Comparison of ENCODE assay signal across 27 cellular contexts in the genomic region with DNA sequence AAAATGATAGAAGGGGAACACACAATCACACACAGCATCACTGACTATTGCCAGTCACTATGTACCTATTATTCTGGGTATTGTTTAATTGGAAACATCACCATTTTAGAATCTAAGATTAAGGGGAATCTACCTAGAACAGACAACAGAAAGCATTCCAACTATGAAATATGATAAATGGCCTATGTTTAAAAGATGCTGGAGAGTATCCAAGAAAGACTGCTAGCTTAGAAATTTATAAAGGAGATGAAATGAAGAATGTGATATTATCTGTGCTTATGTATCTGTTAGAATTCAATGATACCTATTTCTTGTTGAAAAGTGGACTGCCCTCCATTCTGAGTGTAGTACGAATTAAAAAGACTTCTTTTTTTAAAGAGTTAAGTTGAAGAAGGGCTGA. TPM values are rescaled to one million over a fixed set of nuclear protein-coding genes. Genes with fewer than 3 reads are reported as not detected.
"Had no signal": no experiment of that assay in that cellular context is flagged by ENCODE, and none has a peak within 500 bp of the region (broad histone marks: within the 10 kb centered on the region; RNA-seq: fewer than 3 reads in every experiment).

No MANE protein-coding gene starts in this region.

- H3K27me3 ChIP-seq: right lobe of liver, tibial artery had no signal

- H3K4me1 Mint-ChIP-seq: nephron progenitor cell; stimulated activated naive CD8-positive, alpha-beta T cell treated with anti-CD3 and anti-CD28 coated beads, Interleukin-15, amount 100 ng/mL, for 72 hours; WTC11 had no signal

- ATAC-seq: activated CD4-positive, alpha-beta T cell treated with anti-CD3 and anti-CD28 coated beads for 36 hours; activated naive CD8-positive, alpha-beta T cell treated with anti-CD3 and anti-CD28 coated beads, Interleukin-2, amount 50 U/mL, for 24 hours; left ventricle myocardium superior; right lobe of liver; stimulated activated effector memory CD8-positive, alpha-beta T cell treated with anti-CD3 and anti-CD28 coated beads, Interleukin-12 subunit alpha, Interleukin-12 subunit beta, amount 100 ng/mL, for 72 hours; stimulated activated naive CD8-positive, alpha-beta T cell treated with anti-CD3 and anti-CD28 coated beads, Interleukin-15, amount 100 ng/mL, for 72 hours; WTC11 had no signal

- H3K27ac Mint-ChIP-seq: activated CD4-positive, alpha-beta T cell treated with anti-CD3 and anti-CD28 coated beads for 36 hours; activated naive CD4-positive, alpha-beta T cell treated with anti-CD3 and anti-CD28 coated beads for 36 hours; activated naive CD8-positive, alpha-beta T cell treated with anti-CD3 and anti-CD28 coated beads, Interleukin-2, amount 50 U/mL, for 24 hours; nephron progenitor cell; stimulated activated effector memory CD8-positive, alpha-beta T cell treated with anti-CD3 and anti-CD28 coated beads, Interleukin-12 subunit alpha, Interleukin-12 subunit beta, amount 100 ng/mL, for 72 hours; stimulated activated naive CD8-positive, alpha-beta T cell treated with anti-CD3 and anti-CD28 coated beads, Interleukin-15, amount 100 ng/mL, for 72 hours; WTC11 had no signal

- H3K27ac ChIP-seq: right lobe of liver, tibial artery had no signal

- H3K9me3 Mint-ChIP-seq: activated naive CD4-positive, alpha-beta T cell treated with anti-CD3 and anti-CD28 coated beads for 36 hours; activated naive CD8-positive, alpha-beta T cell treated with anti-CD3 and anti-CD28 coated beads, Interleukin-2, amount 50 U/mL, for 24 hours; nephron progenitor cell; stimulated activated effector memory CD8-positive, alpha-beta T cell treated with anti-CD3 and anti-CD28 coated beads, Interleukin-12 subunit alpha, Interleukin-12 subunit beta, amount 100 ng/mL, for 72 hours; stimulated activated naive CD8-positive, alpha-beta T cell treated with anti-CD3 and anti-CD28 coated beads, Interleukin-15, amount 100 ng/mL, for 72 hours; WTC11 had no signal

- H3K4me3 ChIP-seq: right lobe of liver, tibial artery had no signal

- H3K4me3 Mint-ChIP-seq: activated CD4-positive, alpha-beta T cell treated with anti-CD3 and anti-CD28 coated beads for 36 hours; activated naive CD4-positive, alpha-beta T cell treated with anti-CD3 and anti-CD28 coated beads for 36 hours; activated naive CD8-positive, alpha-beta T cell treated with anti-CD3 and anti-CD28 coated beads, Interleukin-2, amount 50 U/mL, for 24 hours; nephron progenitor cell; stimulated activated effector memory CD8-positive, alpha-beta T cell treated with anti-CD3 and anti-CD28 coated beads, Interleukin-12 subunit alpha, Interleukin-12 subunit beta, amount 100 ng/mL, for 72 hours; stimulated activated naive CD8-positive, alpha-beta T cell treated with anti-CD3 and anti-CD28 coated beads, Interleukin-15, amount 100 ng/mL, for 72 hours; WTC11 had no signal

- H3K27me3 Mint-ChIP-seq: activated CD4-positive, alpha-beta T cell treated with anti-CD3 and anti-CD28 coated beads for 36 hours; activated naive CD8-positive, alpha-beta T cell treated with anti-CD3 and anti-CD28 coated beads, Interleukin-2, amount 50 U/mL, for 24 hours; stimulated activated naive CD8-positive, alpha-beta T cell treated with anti-CD3 and anti-CD28 coated beads, Interleukin-15, amount 100 ng/mL, for 72 hours had no signal

- H3K9me3 ChIP-seq: right lobe of liver, tibial artery had no signal

- DNase-seq: activated CD4-positive, alpha-beta T cell treated with anti-CD3 and anti-CD28 coated beads for 36 hours; activated CD4-positive, alpha-beta T cell treated with anti-CD3 and anti-CD28 coated beads, Interleukin-2, amount 50 U/mL, for 4 hours; activated CD8-positive, alpha-beta memory T cell treated with anti-CD3 and anti-CD28 coated beads for 24 hours; activated CD8-positive, alpha-beta memory T cell treated with anti-CD3 and anti-CD28 coated beads, Interleukin-2, amount 50 U/mL, for 4 hours; activated effector memory CD4-positive, alpha-beta T cell treated with Interleukin-2 at 50 U/mL for 16 hours; activated naive CD4-positive, alpha-beta T cell treated with anti-CD3 and anti-CD28 coated beads for 36 hours; activated naive CD8-positive, alpha-beta T cell treated with anti-CD3 and anti-CD28 coated beads, Interleukin-2, amount 50 U/mL, for 24 hours; activated T-cell treated with anti-CD3 and anti-CD28 coated beads, Interleukin-2, amount 50 U/mL, for 48 hours; dermis blood vessel endothelial cell; effector CD8-positive, alpha-beta T cell; hypothalamus; left ventricle myocardium superior; mammary epithelial cell; midbrain; nephron progenitor cell; nucleus accumbens; posterior cingulate gyrus; right lobe of liver; small intestine; stimulated activated CD4-positive, alpha-beta T cell treated with anti-CD3 and anti-CD28 coated beads, Interleukin-2, amount 100 ng/mL, for 24 hours; stimulated activated naive CD8-positive, alpha-beta T cell treated with anti-CD3 and anti-CD28 coated beads, Interleukin-15, amount 100 ng/mL, for 72 hours; T-helper 1 cell; T-helper 9 cell; tibial artery had no signal

RNA-seq across cellular contexts. Expression of a gene that starts 50.5 kb away (rescaled TPM):
- total RNA-seq: activated naive CD4-positive, alpha-beta T cell treated with anti-CD3 and anti-CD28 coated beads for 36 hours; cardiac septum had no signal
